7 cellular contexts compared by ENCODE assay signal in genomic region chr14:34331728-34332623, GRCh38.
A peak's percentile ranks its signal among the peaks of the same experiment; 100 is the strongest.
DNase-seq lines count a peak whose midpoint lies in the region; TF ChIP-seq lines count a peak whose summit lies in the region.

No MANE protein-coding gene starts in this region.

- H3K4me3 ChIP-seq in HFF-Myc (replicated peaks; ENCODE audit: low read depth, low read length) (no peak overlapping the region), MM.1S (ENCODE audit: low read length) (peak overlapping the region; percentile 40), SU-DHL-6 (ENCODE audit: insufficient read depth, low read length, poor library complexity, severe bottlenecking) (no peak overlapping the region), adrenal gland (no peak overlapping the region)

- H3K4me2 ChIP-seq in MM.1S (ENCODE audit: low read depth, low read length) (peak overlapping the region; percentile 55), SU-DHL-6 (ENCODE audit: low read depth, low read length, poor library complexity, severe bottlenecking) (peak overlapping the region; percentile 55)

- no peaks in the 10 kb centered on the region for H3K27me3 ChIP-seq in MM.1S (replicated peaks; ENCODE audit: insufficient read depth, low read length)
- H3K27me3 ChIP-seq in SU-DHL-6 (ENCODE audit: low read length), result no peaks in the 10 kb centered on the region
- H3K27me3 ChIP-seq in adrenal gland, result no peaks in the 10 kb centered on the region

- H3F3A ChIP-seq in MM.1S (ENCODE audit: insufficient read depth, low read length) (0 out of 2 replicates have a peak, but pooled peaks cover 11% of the 10 kb centered on the region), SU-DHL-6 (ENCODE audit: insufficient read depth) (no peaks in the 10 kb centered on the region)

- H3K27ac ChIP-seq in MM.1S (ENCODE audit: low read length), result peak overlapping the region; percentile 70; the same call in 1 of the 2 replicates
- peak overlapping the region; percentile 64 for H3K27ac ChIP-seq in SU-DHL-6 (ENCODE audit: low read depth, low read length)
- peak overlapping the region in 1 of 5 donors; percentile 8 for H3K27ac ChIP-seq in adrenal gland

- H4K20me1 ChIP-seq in MM.1S (ENCODE audit: insufficient read depth, low read length) (no peaks in the 10 kb centered on the region), SU-DHL-6 (ENCODE audit: low read depth, low read length) (no peaks in the 10 kb centered on the region)

- no peak for TF ChIP-seq POLR2A in adrenal gland (IDR thresholded peaks at IDR 0.05)

- no peaks in the 10 kb centered on the region for H3K36me3 ChIP-seq in MM.1S (replicated peaks; ENCODE audit: insufficient read depth, low read length)
- H3K36me3 ChIP-seq in SU-DHL-6 (ENCODE audit: low read length), result no peaks in the 10 kb centered on the region
- H3K36me3 ChIP-seq in adrenal gland (replicated peaks in 1 of 2), result no peaks in the 10 kb centered on the region

- in situ Hi-C loops in GM13976 (cut with MboI; ENCODE audit: low sequenced_read_pairs, unreplicated experiment), result loop anchor here (10.0 kb wide), 1 partner anchor 163 kb away; no protein-coding TSS in a partner anchor

- peak overlapping the region; percentile 45; the same call in 1 of the 2 replicates for H3K9ac ChIP-seq in MM.1S (ENCODE audit: low read length)
- H3K9ac ChIP-seq in SU-DHL-6 (ENCODE audit: low read length), result peak overlapping the region; percentile 29; the same call in 1 of the 2 replicates

- 52 to 55% (median 53%) methylated on average over 9 of the region's 9 CpGs for WGBS in adrenal gland, 4 donors

- intact Hi-C loops in adrenal gland (cut with DNase I), result loop anchor here in 1 of 2 donors (2.0 kb wide), 1 partner anchor 167 kb away; no protein-coding TSS in a partner anchor

- H3K9me2 ChIP-seq in MM.1S (replicated peaks; ENCODE audit: insufficient read depth, low read length) (no peaks in the 10 kb centered on the region), SU-DHL-6 (replicated peaks; ENCODE audit: insufficient read depth, low read length) (no peaks in the 10 kb centered on the region)

- H3K9me3 ChIP-seq in MM.1S (replicated peaks; ENCODE audit: insufficient read depth, low read length) (no peaks in the 10 kb centered on the region), SU-DHL-6 (ENCODE audit: insufficient read depth, low read length) (no peaks in the 10 kb centered on the region), adrenal gland (replicated peaks in 1 of 3) (no peaks in the 10 kb centered on the region)

- H3K4me1 ChIP-seq in MM.1S (ENCODE audit: low read length) (peaks cover 8% of the 10 kb centered on the region; the same call in 1 of the 2 replicates), adrenal gland (replicated peaks in 1 of 2) (no peaks in the 10 kb centered on the region)

- peak; percentile 59 for DNase-seq in GM13976 (ENCODE audit: low spot score)
- DNase-seq in HFF-Myc (ENCODE audit: extremely low read depth, low read depth), result peak; percentile 32
- DNase-seq in MM.1S, result peak; percentile 81
- peak; percentile 56 to 85 (median 71) for DNase-seq in adrenal gland
- peak; percentile 67 for DNase-seq in iPS-NIHi11 (ENCODE audit: low spot score)
- DNase-seq in stimulated activated CD4-positive, alpha-beta T cell treated with anti-CD3 and anti-CD28 coated beads, Interleukin-1b, Interleukin-23, amount 100 ng/mL, for 1 hour (ENCODE audit: low read depth in 2 of 2), result peak; percentile 13 to 30

- H3K79me2 ChIP-seq in MM.1S (ENCODE audit: low read length) (no peaks in the 10 kb centered on the region), SU-DHL-6 (ENCODE audit: insufficient read depth, low read length) (no peaks in the 10 kb centered on the region)

- TF ChIP-seq CTCF in GM13976 (IDR thresholded peaks at IDR 0.05; ENCODE audit: borderline replicate concordance, control extremely low read depth, extremely low read depth, insufficient read depth, missing control alignments), result peak; percentile 70
- peak; percentile 81 for TF ChIP-seq CTCF in HFF-Myc (IDR thresholded peaks at IDR 0.05; ENCODE audit: low read depth, low read length, missing control alignments)
- peak; percentile 62 for TF ChIP-seq CTCF in MM.1S (IDR thresholded peaks at IDR 0.05; ENCODE audit: low read length)
- TF ChIP-seq CTCF in SU-DHL-6 (IDR thresholded peaks at IDR 0.05; ENCODE audit: insufficient read depth, low read length, poor library complexity, severe bottlenecking), result peak; percentile 94
- peak; percentile 74 to 89 (median 80) for TF ChIP-seq CTCF in adrenal gland (IDR thresholded peaks at IDR 0.05)

- H2AFZ ChIP-seq in MM.1S (ENCODE audit: low read length) (peak overlapping the region; percentile 93), SU-DHL-6 (ENCODE audit: low read depth, low read length, severe bottlenecking) (peak overlapping the region; percentile 94)

Comparison
In these comparisons a context has a peak if more than half of its experiments do, and no peak if none do; other contexts are left out.
1. DNase-seq: peak in every context shown above with its lines; median percentile 81 in MM.1S; 71 in adrenal gland; 67 in iPS-NIHi11; 59 in GM13976; 32 in HFF-Myc; 22 in stimulated activated CD4-positive, alpha-beta T cell treated with anti-CD3 and anti-CD28 coated beads, Interleukin-1b, Interleukin-23, amount 100 ng/mL, for 1 hour.